31 cellular contexts compared by ENCODE assay signal in genomic region chr15:53351373-53351772, GRCh38.
"Had no signal": no experiment of that assay in that cellular context is flagged by ENCODE, and none has a peak within 500 bp of the region (broad histone marks: within the 10 kb centered on the region; RNA-seq: fewer than 3 reads in every experiment).

No MANE protein-coding gene starts in this region.

- H3K79me2 ChIP-seq: hepatocyte, parathyroid adenoma had no signal

- H3K27ac Mint-ChIP-seq: activated CD8-positive, alpha-beta memory T cell treated with anti-CD3 and anti-CD28 coated beads, Interleukin-2, amount 10 ng/mL, durations not matched to agents 7 days and 5 days; activated CD8-positive, alpha-beta T cell treated with anti-CD3 and anti-CD28 coated beads, Interleukin-2, amount 10 ng/mL, durations not matched to agents 7 days and 5 days; activated naive CD4-positive, alpha-beta T cell treated with anti-CD3 and anti-CD28 coated beads, Interleukin-2, amount 50 U/mL, for 24 hours; activated naive CD8-positive, alpha-beta T cell treated with anti-CD3 and anti-CD28 coated beads, Interleukin-2, amount 50 U/mL, for 24 hours; activated T-helper 2 cell treated with anti-CD3 and anti-CD28 coated beads, Interferon-gamma antibody, Interleukin-2, Interleukin-4, amounts not matched to agents 10 μg/mL and 5 μg/mL and 100 μg/mL, durations not matched to agents 14 hours and 24 hours and 36 hours; dendritic cell treated with granulocyte-macrophage colony-stimulating factor and Interleukin-4, amounts not matched to agents 40 ng/mL and 50 ng/mL, for 4 days; naive thymus-derived CD4-positive, alpha-beta T cell; T-helper 1 cell treated with Interleukin-12 subunit alpha and Interleukin-12 subunit beta and Interleukin-4 antibody, amounts not matched to agents 30 μg/mL and 1 μg/mL, for 36 hours had no signal

- FAIRE-seq: bronchial epithelial cell, endometrium, TTC549 had no signal

- DNase-seq: activated CD4-positive, alpha-beta T cell treated with anti-CD3 and anti-CD28 coated beads for 1 hour; activated CD8-positive, alpha-beta memory T cell treated with anti-CD3 and anti-CD28 coated beads, Interleukin-2, amount 10 ng/mL, durations not matched to agents 7 days and 5 days; activated CD8-positive, alpha-beta T cell treated with anti-CD3 and anti-CD28 coated beads, Interleukin-2, amount 10 ng/mL, durations not matched to agents 7 days and 5 days; activated naive CD8-positive, alpha-beta T cell treated with anti-CD3 and anti-CD28 coated beads, Interleukin-2, amount 50 U/mL, for 24 hours; activated T-cell treated with anti-CD3 and anti-CD28 coated beads, Interleukin-2, amount 50 U/mL, for 48 hours; amygdala; effector CD4-positive, alpha-beta T cell; gastrocnemius medialis; glutamatergic neuron; midbrain; naive thymus-derived CD4-positive, alpha-beta T cell; nucleus accumbens; right cardiac atrium; spleen; stimulated activated naive CD4-positive, alpha-beta T cell; T-helper 9 cell; tibial artery; upper lobe of right lung had no signal

- ATAC-seq: activated CD8-positive, alpha-beta memory T cell treated with anti-CD3 and anti-CD28 coated beads, Interleukin-2, amount 10 ng/mL, durations not matched to agents 7 days and 5 days; activated CD8-positive, alpha-beta T cell treated with anti-CD3 and anti-CD28 coated beads, Interleukin-2, amount 10 ng/mL, durations not matched to agents 7 days and 5 days; activated naive CD8-positive, alpha-beta T cell treated with anti-CD3 and anti-CD28 coated beads, Interleukin-2, amount 50 U/mL, for 24 hours; gastrocnemius medialis; naive thymus-derived CD4-positive, alpha-beta T cell; right cardiac atrium; upper lobe of right lung had no signal

- H3K9ac ChIP-seq: parathyroid adenoma had no signal

- H3K4me1 Mint-ChIP-seq: activated CD8-positive, alpha-beta memory T cell treated with anti-CD3 and anti-CD28 coated beads, Interleukin-2, amount 10 ng/mL, durations not matched to agents 7 days and 5 days; activated naive CD4-positive, alpha-beta T cell treated with anti-CD3 and anti-CD28 coated beads, Interleukin-2, amount 50 U/mL, for 24 hours; activated naive CD8-positive, alpha-beta T cell treated with anti-CD3 and anti-CD28 coated beads, Interleukin-2, amount 50 U/mL, for 24 hours; central memory CD8-positive, alpha-beta T cell; naive thymus-derived CD4-positive, alpha-beta T cell had no signal

- H3K4me1 ChIP-seq: gastrocnemius medialis, parathyroid adenoma, spleen, suprapubic skin, tibial artery, upper lobe of right lung had no signal

- H3K9me3 Mint-ChIP-seq: activated naive CD4-positive, alpha-beta T cell treated with anti-CD3 and anti-CD28 coated beads, Interleukin-2, amount 50 U/mL, for 24 hours; activated T-helper 2 cell treated with anti-CD3 and anti-CD28 coated beads, Interferon-gamma antibody, Interleukin-2, Interleukin-4, amounts not matched to agents 10 μg/mL and 5 μg/mL and 100 μg/mL, durations not matched to agents 14 hours and 24 hours and 36 hours; dendritic cell treated with granulocyte-macrophage colony-stimulating factor and Interleukin-4, amounts not matched to agents 40 ng/mL and 50 ng/mL, for 4 days; T-helper 1 cell treated with Interleukin-12 subunit alpha and Interleukin-12 subunit beta and Interleukin-4 antibody, amounts not matched to agents 30 μg/mL and 1 μg/mL, for 36 hours had no signal

- H2AFZ ChIP-seq: hepatocyte, parathyroid adenoma had no signal

- H3K4me2 ChIP-seq: hepatocyte had no signal

- H3K9me3 ChIP-seq: gastrocnemius medialis, spleen, suprapubic skin, tibial artery, upper lobe of right lung had no signal

- H3K36me3 Mint-ChIP-seq: activated CD8-positive, alpha-beta memory T cell treated with anti-CD3 and anti-CD28 coated beads, Interleukin-2, amount 10 ng/mL, durations not matched to agents 7 days and 5 days; activated naive CD4-positive, alpha-beta T cell treated with anti-CD3 and anti-CD28 coated beads, Interleukin-2, amount 50 U/mL, for 24 hours; naive thymus-derived CD4-positive, alpha-beta T cell had no signal

- H3K4me3 Mint-ChIP-seq: activated CD8-positive, alpha-beta memory T cell treated with anti-CD3 and anti-CD28 coated beads, Interleukin-2, amount 10 ng/mL, durations not matched to agents 7 days and 5 days; activated CD8-positive, alpha-beta T cell treated with anti-CD3 and anti-CD28 coated beads, Interleukin-2, amount 10 ng/mL, durations not matched to agents 7 days and 5 days; activated naive CD4-positive, alpha-beta T cell treated with anti-CD3 and anti-CD28 coated beads, Interleukin-2, amount 50 U/mL, for 24 hours; activated naive CD8-positive, alpha-beta T cell treated with anti-CD3 and anti-CD28 coated beads, Interleukin-2, amount 50 U/mL, for 24 hours; central memory CD8-positive, alpha-beta T cell; dendritic cell treated with granulocyte-macrophage colony-stimulating factor and Interleukin-4, amounts not matched to agents 40 ng/mL and 50 ng/mL, for 4 days; naive thymus-derived CD4-positive, alpha-beta T cell; T-helper 1 cell treated with Interleukin-12 subunit alpha and Interleukin-12 subunit beta and Interleukin-4 antibody, amounts not matched to agents 30 μg/mL and 1 μg/mL, for 36 hours had no signal

- H3K27me3 Mint-ChIP-seq: activated CD8-positive, alpha-beta memory T cell treated with anti-CD3 and anti-CD28 coated beads, Interleukin-2, amount 10 ng/mL, durations not matched to agents 7 days and 5 days; central memory CD8-positive, alpha-beta T cell; dendritic cell treated with granulocyte-macrophage colony-stimulating factor and Interleukin-4, amounts not matched to agents 40 ng/mL and 50 ng/mL, for 4 days had no signal

- H3K27ac ChIP-seq: epithelial cell of prostate, gastrocnemius medialis, hepatocyte, parathyroid adenoma, spleen, suprapubic skin, tibial artery, upper lobe of right lung, VCaP had no signal

- H3K27me3 ChIP-seq: gastrocnemius medialis, suprapubic skin, tibial artery, upper lobe of right lung had no signal
